8 cellular contexts compared by ENCODE assay signal in the genomic region with DNA sequence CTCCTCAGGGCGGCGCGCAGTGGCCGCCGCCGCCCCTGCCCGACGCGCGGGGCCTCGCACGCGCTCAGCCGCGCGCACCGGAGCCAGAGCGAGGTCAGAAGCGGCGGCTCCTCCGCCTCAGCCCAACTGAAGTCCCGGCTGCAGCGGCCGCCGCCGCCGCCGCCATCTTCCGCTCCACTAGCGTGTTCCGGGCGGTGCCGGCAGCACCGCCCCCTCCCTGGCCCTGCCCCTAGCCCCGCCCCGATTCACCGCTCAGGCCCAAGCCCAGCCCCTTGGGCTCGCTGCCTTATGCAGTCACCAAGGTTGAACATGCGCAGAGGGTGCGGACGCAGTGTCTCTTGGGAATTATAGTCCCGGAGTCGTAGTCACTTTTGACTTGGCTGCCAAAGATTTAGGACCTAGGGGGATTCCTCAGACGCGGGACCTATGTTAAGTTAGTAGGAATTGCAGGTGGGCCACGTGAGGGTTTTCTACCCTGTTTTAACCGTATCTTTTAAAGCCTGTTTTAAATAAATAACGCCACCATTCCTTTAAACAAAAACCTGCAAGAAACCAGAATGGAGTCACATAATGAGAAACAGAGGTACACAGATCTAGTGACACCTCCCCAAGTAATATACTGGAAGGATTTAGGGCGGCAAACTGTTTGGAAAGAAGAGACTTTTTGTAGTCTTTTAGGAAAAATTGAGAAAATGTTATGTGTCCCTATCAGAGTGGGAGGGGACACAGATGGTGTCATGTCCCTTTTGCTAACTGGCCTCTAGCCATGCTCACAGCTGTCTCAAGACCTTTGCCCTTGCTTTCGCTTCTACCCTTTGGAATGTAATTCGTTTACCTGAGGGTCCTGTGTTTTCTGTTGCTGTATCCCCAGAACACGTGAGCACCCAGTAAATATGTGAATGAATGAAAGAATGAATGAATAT. TPM values are rescaled to one million over a fixed set of nuclear protein-coding genes. Genes with fewer than 3 reads are reported as not detected.
DNase-seq lines count a peak whose midpoint lies in the region; ATAC-seq and TF ChIP-seq lines count a peak whose summit lies in the region.

A gene with protein sequence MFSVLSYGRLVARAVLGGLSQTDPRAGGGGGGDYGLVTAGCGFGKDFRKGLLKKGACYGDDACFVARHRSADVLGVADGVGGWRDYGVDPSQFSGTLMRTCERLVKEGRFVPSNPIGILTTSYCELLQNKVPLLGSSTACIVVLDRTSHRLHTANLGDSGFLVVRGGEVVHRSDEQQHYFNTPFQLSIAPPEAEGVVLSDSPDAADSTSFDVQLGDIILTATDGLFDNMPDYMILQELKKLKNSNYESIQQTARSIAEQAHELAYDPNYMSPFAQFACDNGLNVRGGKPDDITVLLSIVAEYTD (minus strand): TSS at position 182 of the 923 bp plus-strand sequence. CDS start 287 bp downstream, outside the sequence.

- H3K9me3 ChIP-seq in prostate gland = no peaks in the 10 kb centered on the region

- no peaks in the 10 kb centered on the region for H3K4me1 ChIP-seq in prostate gland (replicated peaks)

- WGBS in prostate gland = 6% methylated on average over 23 of the region's 52 CpGs

- H3K27me3 ChIP-seq in prostate gland (replicated peaks; ENCODE audit: insufficient read depth) = no peaks in the 10 kb centered on the region

- H3K27ac ChIP-seq in angular gyrus (ENCODE audit: low read depth, low read length) = peak within 1 kb of the TSS; percentile 78
- peak within 1 kb of the TSS; percentile 89 to 90 for H3K27ac ChIP-seq in prostate gland

- DNase-seq in NCI-H187 treated with DMSO at 0.1 percent for 48 hours (lab: John Stamatoyannopoulos, UW) = peak; percentile 92
- DNase-seq in T-helper 2 cell = peak; percentile 89 to 96 (median 96)
- peak; percentile 98 for DNase-seq in left ventricle myocardium superior
- peak; percentile 96 for DNase-seq in prostate gland (ENCODE audit: low spot score)
- DNase-seq in ureter (ENCODE audit: low spot score) = peak; percentile 98

- ATAC-seq in GM18499 (IDR thresholded peaks at IDR 0.05; ENCODE audit: insufficient read depth, unreplicated experiment) (peak; percentile 49), HG02938 (IDR thresholded peaks at IDR 0.05; ENCODE audit: unreplicated experiment) (peak; percentile 66), left ventricle myocardium superior (peak; percentile 90)

- peak in 1 of 4 experiments; percentile 19 for TF ChIP-seq CTCF in prostate gland (IDR thresholded peaks at IDR 0.05)

- peak; percentile 92 for TF ChIP-seq POLR2A in prostate gland (IDR thresholded peaks at IDR 0.05)

- H3K4me3 ChIP-seq in prostate gland = peak within 1 kb of the TSS; percentile 77 to 90

- intact Hi-C loops in left ventricle myocardium superior (cut with micrococcal nuclease) (no loop called here), prostate gland (cut with DNase I) (loop anchor here (5.0 kb wide), 1 partner anchor 36 kb away; no protein-coding TSS in a partner anchor)

- no peaks in the 10 kb centered on the region for H3K36me3 ChIP-seq in prostate gland

RNA-seq across cellular contexts. Expression of the gene that starts here (rescaled TPM):
- 124 TPM for total RNA-seq in left ventricle myocardium superior
- total RNA-seq in prostate gland = 10 to 100 TPM; 11.2 to 21.8 TPM
- 26.1 TPM for total RNA-seq in ureter

Comparison
In these comparisons a context has a peak if more than half of its experiments do, and no peak if none do; other contexts are left out.
1. Peak in every context shown above with its lines: DNase-seq, ATAC-seq, H3K4me3 ChIP-seq and H3K27ac ChIP-seq.